Comparison of ENCODE assay signal across 2 cellular contexts in the genomic region with DNA sequence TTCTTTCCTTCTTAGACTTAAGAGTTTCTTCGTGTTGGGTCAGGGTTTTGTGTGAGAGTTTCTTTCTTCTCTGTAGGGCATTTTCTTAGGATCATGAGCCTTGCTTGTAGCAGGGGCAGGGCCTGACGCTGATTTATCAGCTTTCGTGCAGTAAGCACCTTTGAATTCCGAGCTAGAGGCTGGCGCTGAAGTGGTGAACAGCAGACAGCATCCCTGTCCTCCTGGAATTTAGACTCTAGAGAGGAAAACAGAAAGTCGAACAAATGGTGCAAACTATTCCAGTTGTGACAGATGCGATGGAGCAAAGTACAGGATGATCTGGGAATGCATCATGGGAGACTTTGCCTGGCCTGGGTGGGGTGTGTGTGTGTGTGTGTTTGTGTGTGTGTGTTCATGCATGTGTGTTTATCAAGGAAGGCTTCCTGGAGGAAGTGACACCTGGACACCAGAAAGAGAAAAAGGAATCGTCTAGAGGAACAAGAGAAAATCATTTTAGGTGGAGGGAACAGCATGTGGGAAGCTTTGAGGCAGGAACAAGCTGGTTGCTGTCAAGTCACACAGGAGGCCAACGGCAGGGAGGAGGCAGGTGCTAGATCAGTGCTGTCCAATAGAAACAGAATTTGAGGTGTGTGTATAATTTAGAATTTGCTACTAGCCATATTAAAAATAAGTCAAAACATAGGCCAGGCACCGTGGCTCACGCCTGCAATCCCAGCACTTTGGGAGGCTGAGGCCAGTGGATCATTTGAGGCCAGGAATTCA.
TF ChIP-seq lines count a peak whose summit lies in the region.

No MANE protein-coding gene starts in this region.

TF ChIP-seq in GM23338, 12 proteins besides CTCF, POLR2A, EP300 and RAD21 (continues in another document):
- TF ChIP-seq REST (IDR thresholded peaks at IDR 0.05; ENCODE audit: unreplicated experiment): no peak
- no peak for TF ChIP-seq STAT1 (IDR thresholded peaks at IDR 0.05; ENCODE audit: unreplicated experiment)
- no peak for TF ChIP-seq POLR2AphosphoS5 (IDR thresholded peaks at IDR 0.05; ENCODE audit: low read depth)
- TF ChIP-seq ZNF462 (CRISPR knock-in tag; IDR thresholded peaks at IDR 0.05): no peak
- TF ChIP-seq, protein P1, sequence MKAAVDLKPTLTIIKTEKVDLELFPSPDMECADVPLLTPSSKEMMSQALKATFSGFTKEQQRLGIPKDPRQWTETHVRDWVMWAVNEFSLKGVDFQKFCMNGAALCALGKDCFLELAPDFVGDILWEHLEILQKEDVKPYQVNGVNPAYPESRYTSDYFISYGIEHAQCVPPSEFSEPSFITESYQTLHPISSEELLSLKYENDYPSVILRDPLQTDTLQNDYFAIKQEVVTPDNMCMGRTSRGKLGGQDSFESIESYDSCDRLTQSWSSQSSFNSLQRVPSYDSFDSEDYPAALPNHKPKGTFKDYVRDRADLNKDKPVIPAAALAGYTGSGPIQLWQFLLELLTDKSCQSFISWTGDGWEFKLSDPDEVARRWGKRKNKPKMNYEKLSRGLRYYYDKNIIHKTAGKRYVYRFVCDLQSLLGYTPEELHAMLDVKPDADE (IDR thresholded peaks at IDR 0.05): no peak
- no peak for TF ChIP-seq EZH2phosphoT487 (IDR thresholded peaks at IDR 0.05; ENCODE audit: unreplicated experiment)
- TF ChIP-seq ZNF114 (CRISPR knock-in tag; IDR thresholded peaks at IDR 0.05): no peak
- TF ChIP-seq CREB1 (CRISPR knock-in tag; IDR thresholded peaks at IDR 0.05; ENCODE audit: low read depth): no peak

TF ChIP-seq in liver, 16 proteins besides CTCF, POLR2A, EP300 and RAD21:
- TF ChIP-seq SP1 (IDR thresholded peaks at IDR 0.05) (peak; percentile 86), TAF1 (conservative IDR thresholded peaks at IDR 0.05) (no peak), GABPA (IDR thresholded peaks at IDR 0.05 in 1 of 2, conservative IDR thresholded peaks at IDR 0.05 in 1 of 2) (no peak), HNF4A (conservative IDR thresholded peaks at IDR 0.05) (peak; percentile 81 to 95), HNF4G (IDR thresholded peaks at IDR 0.05) (peak; percentile 87), RXRA (IDR thresholded peaks at IDR 0.05) (peak; percentile 27 to 62), MAX (IDR thresholded peaks at IDR 0.05) (no peak), ZBTB33 (IDR thresholded peaks at IDR 0.05) (no peak), EGR1 (IDR thresholded peaks at IDR 0.05; ENCODE audit: low read depth in 2 of 2) (no peak), YY1 (IDR thresholded peaks at IDR 0.05) (no peak), NR2F2 (IDR thresholded peaks at IDR 0.05) (no peak), REST (IDR thresholded peaks at IDR 0.05) (no peak), JUND (IDR thresholded peaks at IDR 0.05) (peak in 1 of 2 donors; percentile 39)
